ENCODE assay signal across 8 cellular contexts in the genomic region with DNA sequence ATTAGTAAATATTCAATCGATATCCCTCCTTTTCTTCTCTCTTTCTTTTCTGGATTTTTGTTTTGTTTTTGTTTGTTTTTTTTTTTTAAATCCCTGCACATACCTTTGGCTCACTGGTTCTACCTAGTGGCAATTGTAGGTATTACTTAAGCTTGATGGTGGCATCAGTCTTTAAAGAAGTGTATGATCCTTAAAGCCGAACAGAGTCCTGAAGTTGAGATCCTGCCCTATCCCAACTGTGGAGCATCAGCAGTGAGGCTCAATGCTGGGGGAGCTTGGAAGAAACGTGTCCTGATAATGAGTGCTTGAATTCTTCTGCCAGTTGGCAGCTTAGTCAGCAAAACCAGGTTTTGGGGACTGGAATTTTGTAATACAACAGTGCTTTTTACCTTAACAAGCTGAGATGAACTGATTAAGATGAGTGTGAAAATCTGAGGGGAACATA.
A peak's percentile ranks its signal among the peaks of the same experiment; 100 is the strongest.
DNase-seq lines count a peak whose midpoint lies in the region; TF ChIP-seq lines count a peak whose summit lies in the region.

No MANE protein-coding gene starts in this region.

- peaks cover 6% of the 10 kb centered on the region for H3K27me3 Mint-ChIP-seq in T-helper 2 cell treated with Interferon-gamma antibody and Interleukin-4, amounts not matched to agents 5 μg/mL and 100 μg/mL, for 36 hours (ENCODE audit: low read depth)

- H3K27ac Mint-ChIP-seq in T-helper 2 cell treated with Interferon-gamma antibody and Interleukin-4, amounts not matched to agents 5 μg/mL and 100 μg/mL, for 36 hours: peak overlapping the region; percentile 32

- H3K27ac ChIP-seq in sigmoid colon: no peak overlapping the region
- H3K27ac ChIP-seq in ascending aorta: no peak overlapping the region

- H3K4me3 Mint-ChIP-seq in T-helper 2 cell treated with Interferon-gamma antibody and Interleukin-4, amounts not matched to agents 5 μg/mL and 100 μg/mL, for 36 hours: no peak overlapping the region

- H3K9me3 ChIP-seq in sigmoid colon (no peaks in the 10 kb centered on the region), ascending aorta (no peaks in the 10 kb centered on the region)

- intact Hi-C loops in sigmoid colon (cut with DNase I) (no loop called here), ascending aorta (cut with DNase I) (no loop called here)

- no peak overlapping the region for H3K4me3 ChIP-seq in sigmoid colon
- no peak overlapping the region for H3K4me3 ChIP-seq in ascending aorta

- TF ChIP-seq POLR2A in sigmoid colon (IDR thresholded peaks at IDR 0.05): no peak

- no peaks in the 10 kb centered on the region for H3K9me3 Mint-ChIP-seq in T-helper 2 cell treated with Interferon-gamma antibody and Interleukin-4, amounts not matched to agents 5 μg/mL and 100 μg/mL, for 36 hours

- H3K36me3 Mint-ChIP-seq in T-helper 2 cell treated with Interferon-gamma antibody and Interleukin-4, amounts not matched to agents 5 μg/mL and 100 μg/mL, for 36 hours (ENCODE audit: low read depth): no peaks in the 10 kb centered on the region

- H3K4me1 ChIP-seq in sigmoid colon (no peaks in the 10 kb centered on the region), ascending aorta (no peaks in the 10 kb centered on the region)

- H3K27me3 ChIP-seq in sigmoid colon: no peaks in the 10 kb centered on the region
- H3K27me3 ChIP-seq in ascending aorta: no peaks in the 10 kb centered on the region

- no peak for TF ChIP-seq EP300 in sigmoid colon (IDR thresholded peaks at IDR 0.05)

- TF ChIP-seq CTCF in sigmoid colon (IDR thresholded peaks at IDR 0.05) (peak in 3 of 4 experiments; percentile 37 to 52 (median 47)), ascending aorta (IDR thresholded peaks at IDR 0.05) (peak in 1 of 3 experiments; percentile 51)

- DNase-seq in SIG-M5 treated with dmso at 0.1 percent for 504 hours (lab: John Stamatoyannopoulos, UW; ENCODE audit: unreplicated experiment) (peak; percentile 35), SIG-M5 (lab: John Stamatoyannopoulos, UW) (no peak), HPDE6-E6E7 (ENCODE audit: extremely low spot score) (peak; percentile 39), foreskin melanocyte (peak; percentile 48), sigmoid colon (no peak), activated gamma-delta T cell (lab: John Stamatoyannopoulos, UW) (no peak), ascending aorta (ENCODE audit: low spot score in 2 of 2) (no peak)
- no peak for DNase-seq in T-helper 2 cell treated with Interferon-gamma antibody and Interleukin-4, amounts not matched to agents 5 μg/mL and 100 μg/mL, for 36 hours (ENCODE audit: low spot score)

- 6 to 19% methylated on average over 3 of the region's 3 CpGs for WGBS in sigmoid colon, 2 donors

- H3K36me3 ChIP-seq in sigmoid colon (no peaks in the 10 kb centered on the region), ascending aorta (no peaks in the 10 kb centered on the region)

- peaks cover 26% of the 10 kb centered on the region for H3K4me1 Mint-ChIP-seq in T-helper 2 cell treated with Interferon-gamma antibody and Interleukin-4, amounts not matched to agents 5 μg/mL and 100 μg/mL, for 36 hours (ENCODE audit: low read depth)

Comparison
In these comparisons a context has a peak if more than half of its experiments do, and no peak if none do; other contexts are left out.
1. DNase-seq: peak in SIG-M5 treated with dmso at 0.1 percent for 504 hours (single experiment), HPDE6-E6E7 (single experiment) and foreskin melanocyte (single experiment); none in SIG-M5 (single experiment), T-helper 2 cell treated with Interferon-gamma antibody and Interleukin-4, amounts not matched to agents 5 μg/mL and 100 μg/mL, for 36 hours (single experiment), sigmoid colon (single experiment), activated gamma-delta T cell (single experiment) and ascending aorta (0 of 2).